ENCODE assay signal across 17 cellular contexts in the genomic region with DNA sequence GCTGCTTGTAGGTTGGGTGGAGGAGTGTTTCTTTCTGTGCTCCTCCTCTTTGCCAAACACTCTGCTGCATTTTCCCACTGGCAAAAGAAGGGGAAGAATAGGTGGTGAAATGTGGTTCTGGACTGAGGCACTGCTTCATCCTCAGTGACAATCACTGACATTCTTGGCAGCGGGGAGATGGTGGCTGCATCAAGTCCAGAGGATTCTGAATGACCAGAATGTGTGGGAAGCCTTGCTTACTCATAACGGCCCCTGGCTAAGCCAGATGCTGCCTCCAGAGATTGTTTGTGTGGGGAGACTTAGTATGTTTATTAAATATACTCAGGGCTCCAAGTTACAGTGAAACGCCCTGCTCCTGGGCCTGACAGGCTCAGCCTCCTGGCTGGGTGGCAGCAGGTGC.
"Had no signal": no experiment of that assay in that cellular context is flagged by ENCODE, and none has a peak within 500 bp of the region (broad histone marks: within the 10 kb centered on the region; RNA-seq: fewer than 3 reads in every experiment).

No MANE protein-coding gene starts in this region.

- ATAC-seq: heart left ventricle; left colon; left ventricle myocardium superior; naive thymus-derived CD8-positive, alpha-beta T cell; pancreas; right lobe of liver; stimulated activated memory B cell treated with anti-CD40 and anti-IgM and Interleukin-4, amounts not matched to agents 10 μg/mL and 1 μg/mL and 100 μg/mL, for 72 hours had no signal

- DNase-seq: effector CD4-positive, alpha-beta T cell; heart left ventricle; hippocampal formation; left colon; left ventricle myocardium superior; mesendoderm; naive thymus-derived CD8-positive, alpha-beta T cell; nucleus accumbens; pancreas; retina; right lobe of liver; spleen; stimulated activated CD4-positive, alpha-beta T cell treated with anti-CD3 and anti-CD28 coated beads, Interleukin-15, amount 100 ng/mL, for 24 hours; stimulated activated CD4-positive, alpha-beta T cell treated with anti-CD3 and anti-CD28 coated beads, Interleukin-1b, Interleukin-23, amount 100 ng/mL, for 48 hours; stimulated activated CD4-positive, alpha-beta T cell treated with anti-CD3 and anti-CD28 coated beads, Interleukin-4, amount 100 ng/mL, for 24 hours; tibial artery had no signal
